In the genomic region with DNA sequence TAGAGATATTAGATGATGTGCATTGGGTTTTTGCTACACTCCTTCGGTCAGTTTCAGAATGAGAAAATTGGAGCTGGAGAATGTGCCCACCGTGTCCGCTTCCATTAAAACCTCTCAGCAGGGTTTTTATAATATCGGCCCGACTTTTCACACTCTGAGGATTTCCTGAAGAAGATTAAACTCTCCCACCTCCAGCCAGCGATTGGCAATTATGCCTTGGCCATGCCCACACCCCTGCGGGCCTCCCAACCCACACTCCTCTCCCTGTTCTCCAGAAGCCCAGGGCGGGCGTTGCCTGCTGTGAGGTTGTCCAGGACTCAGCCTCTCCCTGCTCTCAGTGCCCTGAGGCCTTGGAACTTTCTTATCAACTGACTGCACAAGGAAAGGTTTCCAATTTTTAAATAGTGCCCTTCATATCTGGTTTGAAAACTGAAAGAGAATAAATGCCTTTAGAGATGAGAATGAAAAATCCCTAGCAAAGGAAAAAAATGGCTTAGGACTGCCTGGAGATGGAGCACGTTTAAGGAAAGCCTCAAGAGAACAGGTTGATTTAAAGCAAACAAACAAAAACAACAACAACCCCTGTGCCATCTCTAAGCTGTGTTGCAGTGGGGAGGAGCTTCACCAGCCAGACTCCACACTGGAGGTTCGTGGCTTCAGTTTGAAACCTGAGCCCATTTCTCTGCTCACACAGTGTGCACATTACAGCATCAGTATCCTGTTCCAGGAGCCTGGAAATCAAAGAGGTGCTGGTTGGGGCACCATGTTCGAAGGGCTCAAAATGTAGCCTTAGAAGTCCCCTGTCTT, we compare ENCODE assay signal across 17 cellular contexts.
DNase-seq lines count a peak whose midpoint lies in the region; ATAC-seq and TF ChIP-seq lines count a peak whose summit lies in the region.
"Had no signal": no experiment of that assay in that cellular context is flagged by ENCODE, and none has a peak within 500 bp of the region (broad histone marks: within the 10 kb centered on the region; RNA-seq: fewer than 3 reads in every experiment).

No MANE protein-coding gene starts in this region.

- H3F3A ChIP-seq in SK-N-SH (replicated peaks; ENCODE audit: insufficient read depth): peaks cover 3% of the 10 kb centered on the region

- DNase-seq in NCI-H748 (lab: John Stamatoyannopoulos, UW; ENCODE audit: unreplicated experiment) (peak; percentile 24), NCI-H748 treated with DMSO at 0.1 percent for 48 hours (lab: John Stamatoyannopoulos, UW) (no peak), SK-N-SH (peak; percentile 77), right cardiac atrium (peak; percentile 50 to 73 (median 61)), testis (peak; percentile 63), NCI-H2196 (lab: John Stamatoyannopoulos, UW; ENCODE audit: unreplicated experiment) (no peak)
- DNase-seq in activated CD8-positive, alpha-beta memory T cell treated with anti-CD3 and anti-CD28 coated beads, Interleukin-2, amount 50 U/mL, for 48 hours: no peak
- DNase-seq: activated effector memory CD4-positive, alpha-beta T cell treated with anti-CD3 and anti-CD28 coated beads, Interleukin-2, amount 50 U/mL, for 16 hours; CD4-positive, CD25-positive, alpha-beta regulatory T cell; foreskin fibroblast; HFFc6; KBM-7; NCI-H446 treated with DMSO at 0.1 percent for 48 hours; substantia nigra; WERI-Rb-1 had no signal

- peak overlapping the region; percentile 34 for H3K4me2 ChIP-seq in SK-N-SH

- WGBS in SK-N-SH (ENCODE audit: low lambda C conversion rate): 26% methylated on average over 11 of the region's 12 CpGs
- WGBS in right cardiac atrium: 26% methylated on average over 12 of the region's 12 CpGs
- 33 to 37% methylated on average over 12 of the region's 12 CpGs for WGBS in testis, 2 donors

- H3K27me3 ChIP-seq in SK-N-SH (ENCODE audit: insufficient read depth) (no peaks in the 10 kb centered on the region), right cardiac atrium (ENCODE audit: control insufficient read depth, insufficient read depth) (no peaks in the 10 kb centered on the region), testis (no peaks in the 10 kb centered on the region)

- intact Hi-C loops in right cardiac atrium (cut with DNase I) (no loop called here), testis (cut with DNase I; ENCODE audit: low total_unique reads) (no loop called here)

- TF ChIP-seq CTCF in SK-N-SH (IDR thresholded peaks at IDR 0.05) (no peak), testis (IDR thresholded peaks at IDR 0.05) (no peak)

- H3K4me1 ChIP-seq in SK-N-SH (ENCODE audit: control insufficient read depth in 1 of 2, insufficient read depth in 2 of 2, low read depth in 1 of 2, low read length in 1 of 2): peaks cover 7 to 38% of the 10 kb centered on the region in 2 experiments; a peak in 2 of 4 replicates
- no peaks in the 10 kb centered on the region for H3K4me1 ChIP-seq in right cardiac atrium (ENCODE audit: control insufficient read depth, insufficient read depth, low read length)
- H3K4me1 ChIP-seq in testis: peaks cover 6% of the 10 kb centered on the region
- H3K4me1 ChIP-seq: parathyroid adenoma had no signal

- no peak for TF ChIP-seq POLR2A in testis (IDR thresholded peaks at IDR 0.05)

- peaks cover 2% of the 10 kb centered on the region; the same call in 1 of the 2 replicates for H3K79me2 ChIP-seq in SK-N-SH (ENCODE audit: insufficient read depth)
- H3K79me2 ChIP-seq: parathyroid adenoma had no signal

- TF ChIP-seq EP300 in SK-N-SH (IDR thresholded peaks at IDR 0.05; ENCODE audit: borderline replicate concordance in 1 of 2, low read depth in 1 of 2, low read length in 1 of 2): peak in 1 of 2 experiments; percentile 61; a peak in 1 of 4 replicates

- CTCF ChIA-PET in SK-N-SH (lab: Yijun Ruan, JAX): interaction anchor here (0.6 to 3.2 kb wide), 10 partner anchors 9 to 405 kb away, joined by 3 to 11 read pairs (median 6); no protein-coding TSS in a partner anchor

- peak; percentile 77 to 85 for ATAC-seq in right cardiac atrium
- no peak for ATAC-seq in GM19455 (IDR thresholded peaks at IDR 0.05; ENCODE audit: unreplicated experiment)

- no peaks in the 10 kb centered on the region for H3K9me2 ChIP-seq in SK-N-SH

- H4K20me1 ChIP-seq in SK-N-SH (ENCODE audit: insufficient read depth): no peaks in the 10 kb centered on the region

- no peaks in the 10 kb centered on the region for H3K9me3 ChIP-seq in SK-N-SH
- H3K9me3 ChIP-seq in right cardiac atrium (ENCODE audit: control insufficient read depth, low read length): no peaks in the 10 kb centered on the region
- H3K9me3 ChIP-seq in testis: no peaks in the 10 kb centered on the region

- no peaks in the 10 kb centered on the region for H3K36me3 ChIP-seq in SK-N-SH (replicated peaks in 1 of 2; ENCODE audit: control insufficient read depth in 1 of 2, insufficient read depth in 2 of 2, low read length in 1 of 2)
- no peaks in the 10 kb centered on the region for H3K36me3 ChIP-seq in testis (ENCODE audit: low read depth, missing control alignments)
- H3K36me3 ChIP-seq: WERI-Rb-1 had no signal

- peak overlapping the region; percentile 59 to 96 for H3K27ac ChIP-seq in SK-N-SH (ENCODE audit: low read depth in 2 of 2, low read length in 1 of 2)
- H3K27ac ChIP-seq in right cardiac atrium (ENCODE audit: low read length): no peak overlapping the region
- no peak overlapping the region for H3K27ac ChIP-seq in testis
- H3K27ac ChIP-seq: parathyroid adenoma, WERI-Rb-1 had no signal

- peak overlapping the region; percentile 36; the same call in 1 of the 2 replicates for H2AFZ ChIP-seq in SK-N-SH (ENCODE audit: low read depth)
- H2AFZ ChIP-seq: parathyroid adenoma had no signal

- H3K4me3 ChIP-seq in SK-N-SH (ENCODE audit: low read depth in 2 of 2, low read length in 1 of 2) (0 out of 4 replicates have a peak overlapping the region, but pooled peaks of 1 of the 2 experiments have one; percentile 3), right cardiac atrium (ENCODE audit: low read length) (no peak overlapping the region), testis (no peak overlapping the region)

- H3K9ac ChIP-seq in SK-N-SH: peak overlapping the region; percentile 37; the same call in 1 of the 2 replicates
- H3K9ac ChIP-seq: parathyroid adenoma had no signal

- POLR2A ChIA-PET in SK-N-SH (lab: Yijun Ruan, JAX): interaction anchor here (0.9 kb wide), 1 partner anchor 9 kb away, joined by 3 read pairs; no protein-coding TSS in a partner anchor

- no peak for TF ChIP-seq RAD21 in SK-N-SH (IDR thresholded peaks at IDR 0.05; ENCODE audit: low read length)

TF ChIP-seq in SK-N-SH, 30 proteins besides CTCF, POLR2A, EP300 and RAD21:
- no peak for TF ChIP-seq GABPA (IDR thresholded peaks at IDR 0.05; ENCODE audit: low read depth)
- no peak for TF ChIP-seq FOXM1 (IDR thresholded peaks at IDR 0.05; ENCODE audit: low read depth)
- TF ChIP-seq MXI1 (IDR thresholded peaks at IDR 0.05; ENCODE audit: low read depth, low read length): 0 out of 2 replicates have a peak, but pooled peaks have one; percentile 12
- TF ChIP-seq GATA2 (CRISPR knock-in tag; IDR thresholded peaks at IDR 0.05): peak; percentile 59
- peak; percentile 66 for TF ChIP-seq RCOR1 (IDR thresholded peaks at IDR 0.05; ENCODE audit: low read length)

Comparison
In these comparisons a context has a peak if more than half of its experiments do, and no peak if none do; other contexts are left out.
1. DNase-seq: peak in NCI-H748 (single experiment), SK-N-SH (single experiment), right cardiac atrium (3 of 3) and testis (single experiment); none in NCI-H748 treated with DMSO at 0.1 percent for 48 hours (single experiment), activated CD8-positive, alpha-beta memory T cell treated with anti-CD3 and anti-CD28 coated beads, Interleukin-2, amount 50 U/mL, for 48 hours (single experiment) and NCI-H2196 (single experiment).
2. H3K27ac ChIP-seq: peak in SK-N-SH (2 of 2); none in right cardiac atrium (single experiment) and testis (0 of 2).